ENCODE assay signal across 1 cellular context in genomic region chr17:57918017-57918895, GRCh38.
TF ChIP-seq lines count a peak whose summit lies in the region.

No MANE protein-coding gene starts in this region.

TF ChIP-seq in GM23338, 12 proteins besides CTCF, POLR2A, EP300 and RAD21 (continued from another document):
- no peak for TF ChIP-seq ZNF462 (CRISPR knock-in tag; IDR thresholded peaks at IDR 0.05)
